8 cellular contexts compared by ENCODE assay signal in the genomic region with DNA sequence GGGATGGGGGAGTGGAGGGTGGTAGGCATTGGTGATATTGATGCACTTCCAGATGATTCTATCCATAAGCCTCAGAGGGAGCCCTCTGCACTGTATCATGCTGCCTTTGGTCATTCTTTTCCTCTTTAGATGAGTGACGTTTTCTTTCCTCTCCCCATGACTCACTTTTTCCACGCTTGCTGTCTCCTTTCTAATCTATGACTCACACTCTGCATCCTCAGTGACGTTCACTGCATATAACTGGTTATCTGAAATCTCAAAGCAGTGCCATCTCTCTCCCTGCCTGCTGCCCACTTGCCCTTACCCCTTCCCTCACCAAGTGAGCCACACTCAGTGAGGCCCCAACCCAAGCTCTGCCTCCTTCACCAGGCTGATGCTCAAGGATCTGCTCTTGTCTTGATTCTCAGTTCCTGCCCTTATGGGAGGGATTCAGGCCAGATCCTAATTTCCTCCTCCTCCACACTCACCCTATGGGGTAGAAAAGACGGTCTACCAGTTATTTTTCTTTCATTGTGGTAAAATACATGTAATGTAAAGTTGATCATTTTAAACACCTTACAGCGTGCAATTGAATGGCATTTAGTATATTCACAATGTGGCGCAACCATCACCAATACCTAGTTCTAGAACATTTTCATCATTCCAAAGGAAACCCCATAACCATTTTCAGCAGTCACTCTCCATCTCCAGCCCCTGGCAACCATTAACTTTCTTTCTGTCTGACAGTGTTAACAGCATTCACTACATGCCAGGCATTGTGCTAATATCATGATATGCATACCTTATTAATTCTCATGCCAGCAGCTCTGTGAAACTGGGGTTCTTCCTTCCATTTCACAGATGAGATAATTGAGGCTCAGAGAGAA. TPM values are rescaled to one million over a fixed set of nuclear protein-coding genes. Genes with fewer than 3 reads are reported as not detected.
DNase-seq lines count a peak whose midpoint lies in the region; ATAC-seq and TF ChIP-seq lines count a peak whose summit lies in the region.

No MANE protein-coding gene starts in this region.

- ATAC-seq in body of pancreas: peak; percentile 4
- ATAC-seq in sciatic nerve: peak; percentile 30
- no peak for ATAC-seq in CD4-positive, alpha-beta T cell (ENCODE audit: poor library complexity)
- no peak for ATAC-seq in T-cell (replicated peaks in 1 of 4)
- no peak for ATAC-seq in HG03039 (IDR thresholded peaks at IDR 0.05; ENCODE audit: unreplicated experiment)

- H3K9me3 ChIP-seq in body of pancreas: no peaks in the 10 kb centered on the region
- peaks cover 14% of the 10 kb centered on the region for H3K9me3 ChIP-seq in CD4-positive, alpha-beta T cell (ENCODE audit: control insufficient read depth, low read length)

- H3K27ac ChIP-seq in body of pancreas: no peak overlapping the region
- no peak overlapping the region for H3K27ac ChIP-seq in CD4-positive, alpha-beta T cell (ENCODE audit: low read depth, low read length)

- no peak for TF ChIP-seq CTCF in body of pancreas (IDR thresholded peaks at IDR 0.05)
- TF ChIP-seq CTCF in CD4-positive, alpha-beta T cell (IDR thresholded peaks at IDR 0.05): no peak

- CTCF ChIA-PET in CD4-positive, alpha-beta T cell (lab: Charles Lee): no interaction called here
- CTCF ChIA-PET in T-cell (lab: Charles Lee): no interaction called here

- H3K36me3 Mint-ChIP-seq in CD4-positive, alpha-beta T cell (ENCODE audit: low read depth): no peaks in the 10 kb centered on the region
- H3K36me3 Mint-ChIP-seq in T-cell: no peaks in the 10 kb centered on the region

- no peak overlapping the region for H3K4me3 ChIP-seq in body of pancreas

- H3K36me3 ChIP-seq in body of pancreas (replicated peaks in 1 of 2; ENCODE audit: insufficient read depth in 1 of 2, low read depth in 2 of 2): no peaks in the 10 kb centered on the region

- H3K27me3 Mint-ChIP-seq in CD4-positive, alpha-beta T cell: peaks cover 36% of the 10 kb centered on the region
- peaks cover 5 to 18% of the 10 kb centered on the region in 2 donors for H3K27me3 Mint-ChIP-seq in T-cell

- WGBS in body of pancreas, 2 donors: 57 to 64% methylated on average over 6 of the region's 6 CpGs

- TF ChIP-seq POLR2A in body of pancreas (IDR thresholded peaks at IDR 0.05): no peak

- H3K4me1 ChIP-seq in body of pancreas: no peaks in the 10 kb centered on the region

- no peak overlapping the region for H3K27ac Mint-ChIP-seq in CD4-positive, alpha-beta T cell
- no peak overlapping the region for H3K27ac Mint-ChIP-seq in T-cell

- intact Hi-C loops in body of pancreas (cut with DNase I) (no loop called here), sciatic nerve (cut with DNase I) (no loop called here)
- intact Hi-C loops in CD4-positive, alpha-beta T cell (cut with DNase I, micrococcal nuclease): no loop called here

- no peaks in the 10 kb centered on the region for H3K4me1 Mint-ChIP-seq in CD4-positive, alpha-beta T cell (ENCODE audit: low read depth)
- no peaks in the 10 kb centered on the region for H3K4me1 Mint-ChIP-seq in T-cell

- H3K9me3 Mint-ChIP-seq in CD4-positive, alpha-beta T cell: peaks cover 6% of the 10 kb centered on the region
- H3K9me3 Mint-ChIP-seq in T-cell: peaks cover 5 to 15% (median 14%) of the 10 kb centered on the region in 3 donors

- H3K4me3 Mint-ChIP-seq in CD4-positive, alpha-beta T cell: no peak overlapping the region
- H3K4me3 Mint-ChIP-seq in T-cell: no peak overlapping the region

- POLR2A ChIA-PET in CD4-positive, alpha-beta T cell (lab: Charles Lee): no interaction called here
- POLR2A ChIA-PET in T-cell (lab: Charles Lee): no interaction called here

- peak; percentile 84 for DNase-seq in GM03348 (ENCODE audit: low spot score)
- DNase-seq in NCI-H226: peak; percentile 95
- no peak for DNase-seq in body of pancreas
- no peak for DNase-seq in sciatic nerve (ENCODE audit: low spot score)
- DNase-seq in DMS 273 treated with DMSO at 0.1 percent for 48 hours (lab: John Stamatoyannopoulos, UW): no peak
- DNase-seq in CD4-positive, alpha-beta T cell: no peak
- no peak for DNase-seq in T-cell

- no peaks in the 10 kb centered on the region for H3K27me3 ChIP-seq in body of pancreas
- no peaks in the 10 kb centered on the region for H3K27me3 ChIP-seq in CD4-positive, alpha-beta T cell (ENCODE audit: control insufficient read depth, insufficient read depth, low read length)

RNA-seq across cellular contexts. Expression of gene PTGS1, which starts 31.8 kb away (rescaled TPM):
- total RNA-seq in body of pancreas: 1 to 10 TPM; 2.1 to 3.0 TPM
- total RNA-seq in sciatic nerve: 6.0 TPM
- under 1 TPM; 0.14 to 0.27 TPM for total RNA-seq in CD4-positive, alpha-beta T cell
- 1 to 10 TPM in 1 of 5 donors, under 1 TPM in 4; 0.44 to 2.0 (median 0.86) TPM for total RNA-seq in T-cell

Comparison
In these comparisons a context has a peak if more than half of its experiments do, and no peak if none do; other contexts are left out.
1. DNase-seq: peak in GM03348 (single experiment) and NCI-H226 (single experiment); none in body of pancreas (0 of 4), sciatic nerve (single experiment), DMS 273 treated with DMSO at 0.1 percent for 48 hours (single experiment), CD4-positive, alpha-beta T cell (0 of 10) and T-cell (0 of 34).
2. ATAC-seq: peak in body of pancreas (single experiment) and sciatic nerve (single experiment); none in CD4-positive, alpha-beta T cell (single experiment), T-cell (0 of 4) and HG03039 (single experiment).